In the genomic region with DNA sequence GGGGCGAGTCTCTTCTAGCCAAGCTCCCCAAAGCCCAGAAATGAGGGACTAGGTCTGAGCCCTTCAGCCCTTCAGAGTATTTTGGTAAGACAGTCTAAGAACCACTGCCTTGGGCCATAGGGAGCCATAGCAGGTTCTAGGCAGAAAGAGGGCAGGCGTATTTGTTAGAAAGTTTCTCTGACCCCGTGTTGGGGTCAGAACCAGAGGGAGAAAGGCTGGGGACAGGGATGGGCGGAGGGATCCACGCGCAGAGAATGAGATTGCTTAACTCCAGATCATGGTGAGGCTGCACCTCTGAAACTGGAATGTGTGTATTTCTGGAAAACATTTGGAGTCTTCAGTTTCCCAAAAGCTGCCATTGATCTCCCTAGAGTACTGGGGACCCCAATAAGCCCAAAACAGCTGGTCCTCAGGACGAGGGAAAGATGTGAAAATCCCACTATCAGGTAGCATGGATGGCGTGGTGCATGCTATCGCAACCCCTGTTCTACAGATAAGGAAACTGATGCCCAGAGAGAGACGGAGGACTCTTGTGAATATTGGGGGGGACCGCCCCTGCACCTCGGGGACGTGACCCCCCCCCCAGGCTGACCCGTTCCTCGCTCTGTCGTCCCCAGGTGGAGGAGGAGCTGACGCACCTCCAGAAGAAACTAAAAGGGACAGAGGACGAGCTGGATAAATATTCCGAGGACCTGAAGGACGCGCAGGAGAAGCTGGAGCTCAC, we compare ENCODE assay signal across 1 cellular context.
TF ChIP-seq lines count a peak whose summit lies in the region.

No MANE protein-coding gene starts in this region.

TF ChIP-seq in endothelial cell of umbilical vein, 7 proteins besides CTCF, POLR2A, EP300 and RAD21:
- TF ChIP-seq POLR2AphosphoS5 (IDR thresholded peaks at IDR 0.05; ENCODE audit: insufficient read depth, low read depth, low read length): peak; percentile 21
- TF ChIP-seq JUN (IDR thresholded peaks at IDR 0.05; ENCODE audit: borderline replicate concordance, insufficient read depth, insufficient read length, low read depth): no peak
TF ChIP-seq in endothelial cell of umbilical vein: peak in this region for 1.
